In genomic region chr12:41174602-41175001, GRCh38 we compare ENCODE assay signal across 19 cellular contexts. TPM values are rescaled to one million over a fixed set of nuclear protein-coding genes. Genes with fewer than 3 reads are reported as not detected.
A peak's percentile ranks its signal among the peaks of the same experiment; 100 is the strongest.
DNase-seq lines count a peak whose midpoint lies in the region; TF ChIP-seq lines count a peak whose summit lies in the region.
"Had no signal": no experiment of that assay in that cellular context is flagged by ENCODE, and none has a peak within 500 bp of the region (broad histone marks: within the 10 kb centered on the region; RNA-seq: fewer than 3 reads in every experiment).

No MANE protein-coding gene starts in this region.

- no peak for TF ChIP-seq CTCF in GM20000 (IDR thresholded peaks at IDR 0.05; ENCODE audit: extremely low read depth, missing control alignments)

- TF ChIP-seq EP300 in Ishikawa (IDR thresholded peaks at IDR 0.05; ENCODE audit: borderline replicate concordance): peak; percentile 24; the same call in 1 of the 2 replicates

- DNase-seq in D341Med (ENCODE audit: low spot score) (peak; percentile 36), NCI-H446 treated with DMSO at 0.1 percent for 48 hours (lab: John Stamatoyannopoulos, UW) (peak; percentile 0), iPS-NIHi11 (ENCODE audit: low spot score) (peak; percentile 8), GM20000 (ENCODE audit: low spot score) (no peak), DMS53 (lab: John Stamatoyannopoulos, UW) (no peak), dermis blood vessel endothelial cell (no peak)
- DNase-seq: ACHN; BE2C; C1 segment of cervical spinal cord; CD4-positive, alpha-beta T cell; DMS79; GDM1; GOT3; H7; HFFc6; IMR-90; KBM-7 had no signal

- no peak for TF ChIP-seq RAD21 in Ishikawa (IDR thresholded peaks at IDR 0.05; ENCODE audit: low read depth)

TF ChIP-seq in Ishikawa, 13 proteins besides CTCF, POLR2A, EP300 and RAD21:
- TF ChIP-seq YY1 (IDR thresholded peaks at IDR 0.05; ENCODE audit: low read depth) (no peak), NFIC (IDR thresholded peaks at IDR 0.05) (peak; percentile 56), CREB1 (IDR thresholded peaks at IDR 0.05; ENCODE audit: low read depth) (no peak), TCF12 (IDR thresholded peaks at IDR 0.05; ENCODE audit: low read depth) (0 out of 2 replicates have a peak, but pooled peaks have one; percentile 17), ZBTB7A (IDR thresholded peaks at IDR 0.05; ENCODE audit: low read depth) (no peak), TEAD4 (IDR thresholded peaks at IDR 0.05) (no peak), MAX (IDR thresholded peaks at IDR 0.05) (no peak), FOXM1 (IDR thresholded peaks at IDR 0.05; ENCODE audit: borderline replicate concordance, low read depth) (no peak; the same call in 1 of the 2 replicates), USF1 (IDR thresholded peaks at IDR 0.05) (no peak), TAF1 (IDR thresholded peaks at IDR 0.05; ENCODE audit: low read depth) (no peak)
TF ChIP-seq in Ishikawa: peak in this region for 2.

RNA-seq across cellular contexts. Expression of gene PDZRN4, which starts 13.5 kb away (rescaled TPM):
- total RNA-seq in dermis blood vessel endothelial cell: not detected in 2 replicates
- total RNA-seq: CD4-positive, alpha-beta T cell; Daoy; HFFc6; IMR-90 had no signal

Comparison
In these comparisons a context has a peak if more than half of its experiments do, and no peak if none do; other contexts are left out.
1. DNase-seq: peak in D341Med (single experiment), NCI-H446 treated with DMSO at 0.1 percent for 48 hours (single experiment) and iPS-NIHi11 (single experiment); none in GM20000 (single experiment), DMS53 (single experiment) and dermis blood vessel endothelial cell (single experiment).